Comparison of ENCODE assay signal across 17 cellular contexts in genomic region chr20:6956574-6956973, GRCh38.
A peak's percentile ranks its signal among the peaks of the same experiment; 100 is the strongest.
DNase-seq lines count a peak whose midpoint lies in the region; ATAC-seq and TF ChIP-seq lines count a peak whose summit lies in the region.
"Had no signal": no experiment of that assay in that cellular context is flagged by ENCODE, and none has a peak within 500 bp of the region (broad histone marks: within the 10 kb centered on the region; RNA-seq: fewer than 3 reads in every experiment).

No MANE protein-coding gene starts in this region.

- peak; percentile 98 for ATAC-seq in RWPE2 (ENCODE audit: low read depth)
- peak; percentile 62 for ATAC-seq in omental fat pad (ENCODE audit: low FRiP score)
- ATAC-seq in GM19463 (IDR thresholded peaks at IDR 0.05; ENCODE audit: unreplicated experiment): no peak
- ATAC-seq in GM21381 (IDR thresholded peaks at IDR 0.05; ENCODE audit: unreplicated experiment): no peak
- ATAC-seq: activated CD4-positive, alpha-beta T cell treated with anti-CD3 and anti-CD28 coated beads for 36 hours; SK-N-SH treated with all-trans-retinoic acid at 6 μM for 48 hours; stimulated activated naive B cell treated with anti-CD40 and anti-IgM and Interleukin-4, amounts not matched to agents 10 μg/mL and 1 μg/mL and 100 μg/mL, for 72 hours had no signal

- no peaks in the 10 kb centered on the region for H3K36me3 ChIP-seq in RWPE2 (ENCODE audit: low read depth)
- H3K36me3 ChIP-seq: ovary, Peyer's patch, sigmoid colon had no signal

- H3K4me3 ChIP-seq in RWPE2 (ENCODE audit: severe bottlenecking): no peak overlapping the region
- H3K4me3 ChIP-seq: ovary, Peyer's patch, sigmoid colon had no signal

- DNase-seq in HPDE6-E6E7 (ENCODE audit: extremely low spot score) (peak; percentile 63), RWPE2 (ENCODE audit: low spot score) (no peak), epithelial cell of prostate (ENCODE audit: low read depth, low spot score) (peak; percentile 74), omental fat pad (ENCODE audit: low spot score) (no peak), NCI-H510A treated with DMSO at 0.1 percent for 48 hours (lab: John Stamatoyannopoulos, UW) (no peak)
- DNase-seq: activated CD4-positive, alpha-beta T cell treated with anti-CD3 and anti-CD28 coated beads for 36 hours; activated CD8-positive, alpha-beta memory T cell treated with anti-CD3 and anti-CD28 coated beads, Interleukin-2, amount 50 U/mL, for 4 hours; activated effector memory CD4-positive, alpha-beta T cell treated with Interleukin-2 at 50 U/mL for 16 hours; cerebellar nuclear complex; NCI-H146; ovary; Peyer's patch; sigmoid colon; stimulated activated naive B cell treated with anti-CD40 and anti-IgM and Interleukin-4, amounts not matched to agents 10 μg/mL and 1 μg/mL and 100 μg/mL, for 72 hours had no signal

- H3K27me3 ChIP-seq in RWPE2 (ENCODE audit: insufficient read depth, poor library complexity, severe bottlenecking): no peaks in the 10 kb centered on the region
- H3K27me3 ChIP-seq: ovary, Peyer's patch, sigmoid colon had no signal

- no peaks in the 10 kb centered on the region for H3K9me3 ChIP-seq in RWPE2 (ENCODE audit: severe bottlenecking)
- H3K9me3 ChIP-seq: ovary, Peyer's patch, sigmoid colon had no signal

- peak overlapping the region; percentile 23 for H3K27ac ChIP-seq in RWPE2 (ENCODE audit: poor library complexity, severe bottlenecking)
- H3K27ac ChIP-seq in epithelial cell of prostate: peak overlapping the region; percentile 9
- H3K27ac ChIP-seq: ovary, Peyer's patch, sigmoid colon had no signal

- TF ChIP-seq CTCF in RWPE2 (IDR thresholded peaks at IDR 0.05; ENCODE audit: poor library complexity, severe bottlenecking): peak; percentile 9
- no peak for TF ChIP-seq CTCF in omental fat pad (IDR thresholded peaks at IDR 0.05)

- peaks cover 12% of the 10 kb centered on the region for H3K4me1 ChIP-seq in RWPE2 (ENCODE audit: insufficient read depth, poor library complexity, severe bottlenecking)
- H3K4me1 ChIP-seq: Peyer's patch, sigmoid colon had no signal

Comparison
In these comparisons a context has a peak if more than half of its experiments do, and no peak if none do; other contexts are left out.
1. DNase-seq: peak in HPDE6-E6E7 (single experiment) and epithelial cell of prostate (single experiment); none in RWPE2 (single experiment), omental fat pad (single experiment) and NCI-H510A treated with DMSO at 0.1 percent for 48 hours (single experiment).
2. ATAC-seq: peak in RWPE2 (single experiment) and omental fat pad (single experiment); none in GM19463 (single experiment) and GM21381 (single experiment).